Comparison of ENCODE assay signal across 8 cellular contexts in the genomic region with DNA sequence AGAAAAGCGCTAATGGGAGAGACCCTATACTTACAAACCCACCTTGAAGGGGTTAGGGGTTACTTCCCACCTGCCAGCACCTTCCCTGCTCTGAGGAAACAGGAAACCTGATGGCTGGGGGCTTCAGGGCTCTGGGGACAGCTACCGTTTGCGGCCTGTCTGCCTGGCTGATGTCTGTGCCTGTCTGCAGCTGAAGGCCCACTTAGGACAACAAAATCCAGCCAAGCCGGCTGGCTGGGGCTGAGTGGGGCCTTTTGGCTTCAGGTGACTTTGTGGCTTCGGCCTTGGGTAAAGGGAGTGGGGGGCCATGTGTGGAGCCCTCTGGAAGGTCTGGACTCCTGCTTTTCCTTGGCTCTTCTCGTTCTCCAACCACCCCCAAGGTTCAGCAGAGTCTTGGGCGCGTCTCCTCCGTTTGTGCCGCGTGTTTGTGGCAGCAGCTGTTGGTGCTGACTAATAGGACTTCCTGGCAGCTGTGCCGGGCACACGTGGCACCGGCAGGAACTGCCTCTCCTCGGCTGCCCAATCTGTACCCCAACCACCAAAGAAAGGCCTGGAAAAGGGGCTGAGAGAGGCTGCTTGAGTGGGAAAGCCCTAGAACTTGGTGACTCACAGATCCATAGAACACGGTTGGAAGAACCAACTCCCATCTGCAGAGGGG.
A peak's percentile ranks its signal among the peaks of the same experiment; 100 is the strongest.
DNase-seq lines count a peak whose midpoint lies in the region; ATAC-seq and TF ChIP-seq lines count a peak whose summit lies in the region.

No MANE protein-coding gene starts in this region.

- TF ChIP-seq CTCF in GM12865 (IDR thresholded peaks at IDR 0.05; ENCODE audit: insufficient read depth, low read depth, low read length, missing control alignments) = no peak
- no peak for TF ChIP-seq CTCF in OCI-LY3 (IDR thresholded peaks at IDR 0.05; ENCODE audit: low read depth, low read length)
- TF ChIP-seq CTCF in glutamatergic neuron (IDR thresholded peaks at IDR 0.05; ENCODE audit: partially characterized antibody, unreplicated experiment) = no peak

- peaks cover 4% of the 10 kb centered on the region for H3K36me3 Mint-ChIP-seq in glutamatergic neuron (ENCODE audit: unreplicated experiment)

- H3K27me3 ChIP-seq in OCI-LY3 (ENCODE audit: low read depth, low read length) (no peaks in the 10 kb centered on the region), iPS-20b (ENCODE audit: insufficient read depth, low read length) (no peaks in the 10 kb centered on the region)

- peak overlapping the region; percentile 36 for H3K4me2 ChIP-seq in OCI-LY3 (ENCODE audit: low read length)

- H3K9me3 ChIP-seq in OCI-LY3 (ENCODE audit: insufficient read depth, low read length) = peaks cover 8% of the 10 kb centered on the region; the same call in 1 of the 2 replicates
- no peaks in the 10 kb centered on the region for H3K9me3 ChIP-seq in iPS-20b (ENCODE audit: insufficient read depth, low read depth, low read length)

- peaks cover 3% of the 10 kb centered on the region for H3K9me3 Mint-ChIP-seq in glutamatergic neuron (ENCODE audit: unreplicated experiment)

- H3K9ac ChIP-seq in OCI-LY3 (ENCODE audit: low read length) (peak overlapping the region; percentile 18; the same call in 1 of the 2 replicates), iPS-20b (ENCODE audit: low read depth, low read length) (0 out of 2 replicates have a peak overlapping the region, but pooled peaks have one; percentile 8)

- H3K4me1 Mint-ChIP-seq in glutamatergic neuron (ENCODE audit: low read depth, unreplicated experiment) = peaks cover 56% of the 10 kb centered on the region

- no peak overlapping the region for H3K27ac Mint-ChIP-seq in glutamatergic neuron (ENCODE audit: unreplicated experiment)

- H3K4me1 ChIP-seq in OCI-LY3 (ENCODE audit: low read length) (peaks cover 38% of the 10 kb centered on the region), iPS-20b (ENCODE audit: insufficient read depth, low read length) (peaks cover 29% of the 10 kb centered on the region)

- peaks cover 19% of the 10 kb centered on the region for H3K79me2 ChIP-seq in OCI-LY3 (ENCODE audit: low read length)

- no peak overlapping the region for H3K4me3 Mint-ChIP-seq in glutamatergic neuron (ENCODE audit: unreplicated experiment)

- H3K27ac ChIP-seq in OCI-LY3 (ENCODE audit: low read length) (no peak overlapping the region), iPS-20b (ENCODE audit: low read length) (no peak overlapping the region)

- peaks cover 8% of the 10 kb centered on the region for H3K36me3 ChIP-seq in OCI-LY3 (replicated peaks; ENCODE audit: low read depth, low read length)
- no peaks in the 10 kb centered on the region for H3K36me3 ChIP-seq in iPS-20b (ENCODE audit: insufficient read depth, low read depth, low read length)

- H3K4me3 ChIP-seq in GM12865 (ENCODE audit: low read depth, low read length) = no peak overlapping the region
- H3K4me3 ChIP-seq in OCI-LY3 (ENCODE audit: low read length) = no peak overlapping the region
- H3K4me3 ChIP-seq in iPS-20b (ENCODE audit: low read length) = no peak overlapping the region

- peaks cover 6% of the 10 kb centered on the region for H3K27me3 Mint-ChIP-seq in glutamatergic neuron (ENCODE audit: unreplicated experiment)

- DNase-seq in GM12865 (ENCODE audit: low read depth) = peak; percentile 38
- peak; percentile 83 for DNase-seq in activated effector memory CD4-positive, alpha-beta T cell treated with anti-CD3 and anti-CD28 coated beads, Interleukin-2, amount 50 U/mL, for 16 hours
- DNase-seq in stimulated activated CD8-positive, alpha-beta memory T cell treated with anti-CD3 and anti-CD28 coated beads, Interleukin-12 subunit alpha, Interleukin-12 subunit beta, amount 100 ng/mL, for 1 hour (ENCODE audit: low read depth) = peak; percentile 29
- no peak for DNase-seq in glutamatergic neuron
- no peak for DNase-seq in ecto neural progenitor cell (ENCODE audit: low spot score)

- H2AFZ ChIP-seq in OCI-LY3 (ENCODE audit: low read depth, low read length) = no peak overlapping the region

- peaks cover 6% of the 10 kb centered on the region; the same call in 1 of the 2 replicates for H4K20me1 ChIP-seq in OCI-LY3 (ENCODE audit: insufficient read depth, low read length)

- ATAC-seq in HG03565 (IDR thresholded peaks at IDR 0.05; ENCODE audit: unreplicated experiment) = no peak

Comparison
In these comparisons a context has a peak if more than half of its experiments do, and no peak if none do; other contexts are left out.
1. DNase-seq: peak in GM12865 (single experiment), activated effector memory CD4-positive, alpha-beta T cell treated with anti-CD3 and anti-CD28 coated beads, Interleukin-2, amount 50 U/mL, for 16 hours (single experiment) and stimulated activated CD8-positive, alpha-beta memory T cell treated with anti-CD3 and anti-CD28 coated beads, Interleukin-12 subunit alpha, Interleukin-12 subunit beta, amount 100 ng/mL, for 1 hour (single experiment); none in glutamatergic neuron (single experiment) and ecto neural progenitor cell (single experiment).